In genomic region chr18:37548679-37549289, GRCh38 we compare ENCODE assay signal across 26 cellular contexts. TPM values are rescaled to one million over a fixed set of nuclear protein-coding genes. Genes with fewer than 3 reads are reported as not detected.
"Had no signal": no experiment of that assay in that cellular context is flagged by ENCODE, and none has a peak within 500 bp of the region (broad histone marks: within the 10 kb centered on the region; RNA-seq: fewer than 3 reads in every experiment).

No MANE protein-coding gene starts in this region.

- H3K4me3 Mint-ChIP-seq: IgD-negative memory B cell had no signal

- ATAC-seq: K562, Panc1, PC-3, Right ventricle myocardium inferior had no signal

- H3K27ac ChIP-seq: HL-60, KMS-11, SJCRH30 had no signal

- H3K27me3 ChIP-seq: SJCRH30 had no signal

- H3K4me1 ChIP-seq: SJCRH30 had no signal

- H3K4me3 ChIP-seq: K562, SJCRH30 had no signal

- H3K9me3 ChIP-seq: SJCRH30 had no signal

- DNase-seq: Kasumi-1, MM.1S, NCI-H1092 treated with DMSO at 0.1 percent for 48 hours, NCI-H1436, NCI-H187, NCI-H2029, NCI-H2081 treated with DMSO at 0.1 percent for 48 hours, NCI-H2171, NCI-H226, NCI-H446, NCI-H510A, NCI-H524 treated with DMSO at 0.1 percent for 48 hours, NCI-H69, NCI-H774, PC-3, SHP77 treated with DMSO at 0.1 percent for 48 hours, SJCRH30, SW 1271 had no signal

- H3K36me3 Mint-ChIP-seq: IgD-negative memory B cell had no signal

- H3K27ac Mint-ChIP-seq: IgD-negative memory B cell had no signal

- H3K36me3 ChIP-seq: SJCRH30 had no signal

RNA-seq across cellular contexts. Expression of gene CELF4, which starts 16.8 kb away (rescaled TPM):
- total RNA-seq: M059J, Right ventricle myocardium inferior, RPMI7951, SJCRH30 had no signal
